ENCODE assay signal across 8 cellular contexts in the genomic region with DNA sequence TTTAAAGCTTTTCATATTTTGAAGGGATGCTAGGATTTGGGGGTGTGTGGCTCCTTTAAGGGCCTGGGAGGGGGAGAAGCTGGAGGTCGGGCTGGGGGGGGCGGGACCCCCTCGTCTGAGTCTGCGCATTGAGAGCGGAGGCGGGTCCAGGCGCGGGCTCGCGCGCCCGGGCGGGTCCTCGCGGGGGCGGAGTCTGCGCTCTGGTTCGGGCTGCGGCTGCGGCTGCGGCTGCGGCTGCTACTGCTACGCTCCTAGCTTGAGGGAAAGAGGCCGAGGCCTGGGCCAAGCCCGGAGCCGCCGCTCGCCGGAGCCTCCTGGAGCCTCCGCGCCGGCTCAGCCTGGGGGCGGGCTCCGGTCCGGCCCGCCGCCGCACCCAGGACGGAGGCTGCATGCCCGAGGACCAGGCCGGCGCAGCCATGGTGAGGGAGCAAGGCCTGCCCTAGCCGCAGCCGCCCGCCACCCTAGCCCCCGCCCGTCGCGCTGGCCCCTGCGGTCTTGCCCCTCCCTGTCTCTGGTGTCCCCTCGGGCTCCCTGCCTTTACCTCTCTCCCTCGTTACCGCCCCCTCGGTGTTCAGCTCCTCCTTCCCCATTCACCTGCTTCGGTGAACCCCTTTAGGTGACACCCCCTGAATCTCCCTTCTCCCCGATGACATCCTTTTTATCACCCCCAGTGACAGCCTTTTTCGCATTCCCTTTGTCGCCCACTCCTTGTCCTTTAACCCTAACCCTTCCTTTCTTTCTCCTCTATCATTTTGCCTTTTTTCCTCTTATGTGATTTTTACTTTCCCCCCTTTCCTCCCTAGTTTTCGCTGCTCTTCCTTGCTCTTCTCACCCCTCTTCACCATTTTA. TPM values are rescaled to one million over a fixed set of nuclear protein-coding genes. Genes with fewer than 3 reads are reported as not detected.
DNase-seq lines count a peak whose midpoint lies in the region; ATAC-seq, FAIRE-seq and TF ChIP-seq lines count a peak whose summit lies in the region.

TSS of gene ZYG11B (plus strand) at position 189 of the 849 bp plus-strand sequence. CDS start at position 390, 201 bp downstream.

- DNase-seq in AG04449 (ENCODE audit: low read depth, low spot score) (no peak), NCI-H2227 treated with DMSO at 0.1 percent for 48 hours (lab: John Stamatoyannopoulos, UW) (peak; percentile 89), bronchial epithelial cell (ENCODE audit: low read depth) (peak; percentile 41), iPS-NIHi7 (ENCODE audit: extremely low spot score) (peak; percentile 100), smooth muscle cell of the brain vasculature (ENCODE audit: low read depth, low spot score) (peak; percentile 58)

- H3K36me3 ChIP-seq in bronchial epithelial cell (ENCODE audit: control insufficient read depth, insufficient read depth, low read length), result no peaks in the 10 kb centered on the region

- TF ChIP-seq CTCF in AG04449 (IDR thresholded peaks at IDR 0.05; ENCODE audit: insufficient read depth, low read length, missing control alignments) (no peak), WI38 (IDR thresholded peaks at IDR 0.05; ENCODE audit: low read depth, low read length) (no peak), bronchial epithelial cell (IDR thresholded peaks at IDR 0.05; ENCODE audit: insufficient read depth, low read length, severe bottlenecking) (no peak)

- H3K27me3 ChIP-seq in bronchial epithelial cell (ENCODE audit: control insufficient read depth, insufficient read depth, low read length), result no peaks in the 10 kb centered on the region

- peak; percentile 92 for ATAC-seq in GM18909 (IDR thresholded peaks at IDR 0.05; ENCODE audit: poor library complexity, unreplicated experiment)
- peak; percentile 92 for ATAC-seq in HG03159 (IDR thresholded peaks at IDR 0.05; ENCODE audit: unreplicated experiment)

- CTCF ChIA-PET in AG04449 (lab: Yijun Ruan, JAX), result interaction anchor here (1.2 to 2.0 kb wide), 5 partner anchors 11 to 460 kb away, joined by 3 to 6 read pairs (median 4); no protein-coding TSS in a partner anchor

- H3K4me3 ChIP-seq in AG04449 (ENCODE audit: low read depth, low read length) (peak within 1 kb of the TSS; percentile 88), WI38 (ENCODE audit: low read depth, low read length) (peak within 1 kb of the TSS; percentile 94), bronchial epithelial cell (ENCODE audit: low read depth, low read length) (peak within 1 kb of the TSS; percentile 68)

- FAIRE-seq in bronchial epithelial cell (lab: Jason Lieb, UNC), result no peak

- POLR2A ChIA-PET in AG04449 (lab: Yijun Ruan, JAX), result interaction anchor here (0.8 to 1.3 kb wide), 2 partner anchors 12 to 41 kb away, joined by 3 read pairs; no protein-coding TSS in a partner anchor

RNA-seq across cellular contexts. Expression of gene ZYG11B, which starts in this region (rescaled TPM):
- 18.2 and 19.5 TPM in 2 replicates for total RNA-seq in bronchial epithelial cell
